ENCODE assay signal across 8 cellular contexts in genomic region chr1:234065794-234066447, GRCh38.
A peak's percentile ranks its signal among the peaks of the same experiment; 100 is the strongest.
DNase-seq lines count a peak whose midpoint lies in the region; ATAC-seq lines count a peak whose summit lies in the region.

No MANE protein-coding gene starts in this region.

- POLR2A ChIA-PET in CD4-positive, alpha-beta memory T cell (lab: Charles Lee; ENCODE audit: partially characterized antibody) = no interaction called here

- H3K36me3 Mint-ChIP-seq in CD4-positive, alpha-beta memory T cell = no peaks in the 10 kb centered on the region

- peak; percentile 38 to 54 (median 41) for DNase-seq in CD4-positive, alpha-beta memory T cell
- peak; percentile 46 for DNase-seq in NCI-H1694 treated with DMSO at 0.1 percent for 48 hours (lab: John Stamatoyannopoulos, UW)
- DNase-seq in UCSD-AML1 (lab: John Stamatoyannopoulos, UW; ENCODE audit: unreplicated experiment) = peak; percentile 65
- DNase-seq in brain pericyte (ENCODE audit: low read depth, low spot score) = peak; percentile 3
- DNase-seq in islet precursor cell = peak; percentile 83
- DNase-seq in stimulated activated CD4-positive, alpha-beta T cell treated with anti-CD3 and anti-CD28 coated beads, Interleukin-2, amount 100 ng/mL, for 48 hours = peak; percentile 68 to 75

- no peaks in the 10 kb centered on the region for H3K36me3 ChIP-seq in CD4-positive, alpha-beta memory T cell (ENCODE audit: insufficient read depth, low read length)

- H3K4me1 Mint-ChIP-seq in CD4-positive, alpha-beta memory T cell = peaks cover 0 to 8% (median 3%) of the 10 kb centered on the region in 4 donors

- no peak overlapping the region for H3K27ac Mint-ChIP-seq in CD4-positive, alpha-beta memory T cell

- no peak overlapping the region for H3K4me3 Mint-ChIP-seq in CD4-positive, alpha-beta memory T cell

- intact Hi-C loops in CD4-positive, alpha-beta memory T cell (cut with micrococcal nuclease) = loop anchor here (5.0 kb wide), 1 partner anchor 624 kb away; no protein-coding TSS in a partner anchor

- no peaks in the 10 kb centered on the region for H3K27me3 ChIP-seq in CD4-positive, alpha-beta memory T cell (ENCODE audit: insufficient read depth, low read length)

- H3K4me3 ChIP-seq in CD4-positive, alpha-beta memory T cell (ENCODE audit: low read length in 2 of 2) = no peak overlapping the region

- no peak overlapping the region for H3K27ac ChIP-seq in CD4-positive, alpha-beta memory T cell (ENCODE audit: low read depth, low read length)

- peak; percentile 67 for ATAC-seq in GM21576 (IDR thresholded peaks at IDR 0.05; ENCODE audit: unreplicated experiment)
- no peak for ATAC-seq in GM21528 (IDR thresholded peaks at IDR 0.05; ENCODE audit: low FRiP score, unreplicated experiment)

- CTCF ChIA-PET in CD4-positive, alpha-beta memory T cell (lab: Charles Lee; ENCODE audit: partially characterized antibody) = interaction anchor here (0.6 to 3.4 kb wide), 12 partner anchors 9 to 770 kb away, joined by 3 to 29 read pairs (median 4); no protein-coding TSS in a partner anchor

- peaks cover 2 to 13% (median 9%) of the 10 kb centered on the region in 8 donors for H3K9me3 Mint-ChIP-seq in CD4-positive, alpha-beta memory T cell

- peaks cover 6% of the 10 kb centered on the region in 2 donors for H3K27me3 Mint-ChIP-seq in CD4-positive, alpha-beta memory T cell

- H3K9me3 ChIP-seq in CD4-positive, alpha-beta memory T cell (ENCODE audit: control insufficient read depth in 1 of 2, low read length in 2 of 2) = no peaks in the 10 kb centered on the region

- H3K4me1 ChIP-seq in CD4-positive, alpha-beta memory T cell (ENCODE audit: insufficient read depth, low read length) = no peaks in the 10 kb centered on the region

Comparison
In these comparisons a context has a peak if more than half of its experiments do, and no peak if none do; other contexts are left out.
1. DNase-seq: peak in every context shown above with its lines; median percentile 83 in islet precursor cell; 72 in stimulated activated CD4-positive, alpha-beta T cell treated with anti-CD3 and anti-CD28 coated beads, Interleukin-2, amount 100 ng/mL, for 48 hours; 65 in UCSD-AML1; 46 in NCI-H1694 treated with DMSO at 0.1 percent for 48 hours; 41 in CD4-positive, alpha-beta memory T cell; 3 in brain pericyte.